In genomic region chr4:20992002-20992401, GRCh38 we compare ENCODE assay signal across 21 cellular contexts.
"Had no signal": no experiment of that assay in that cellular context is flagged by ENCODE, and none has a peak within 500 bp of the region (broad histone marks: within the 10 kb centered on the region; RNA-seq: fewer than 3 reads in every experiment).

No MANE protein-coding gene starts in this region.

- H3K27ac ChIP-seq: dorsolateral prefrontal cortex, left ventricle myocardium inferior, ovary, psoas muscle, right lobe of liver, suprapubic skin, VCaP had no signal

- H3K27me3 ChIP-seq: dorsolateral prefrontal cortex, ovary, right lobe of liver, suprapubic skin had no signal

- H3K4me1 ChIP-seq: left ventricle myocardium inferior, psoas muscle, right lobe of liver, suprapubic skin had no signal

- ATAC-seq: activated T-cell treated with anti-CD3 and anti-CD28 coated beads, Interleukin-2, amount 50 U/mL, for 72 hours; psoas muscle; right lobe of liver; stimulated activated naive CD8-positive, alpha-beta T cell treated with anti-CD3 and anti-CD28 coated beads, Interleukin-15, amount 100 ng/mL, for 72 hours had no signal

- H3K36me3 ChIP-seq: left ventricle myocardium inferior, ovary, right lobe of liver, suprapubic skin had no signal

- H3K9me3 ChIP-seq: ovary, psoas muscle, right lobe of liver, suprapubic skin had no signal

- H3K4me3 ChIP-seq: dorsolateral prefrontal cortex, left ventricle myocardium inferior, ovary, psoas muscle, right lobe of liver, suprapubic skin had no signal

- DNase-seq: activated CD4-positive, alpha-beta T cell treated with anti-CD3 and anti-CD28 coated beads, Interleukin-2, amount 50 U/mL, for 1 hour; activated CD4-positive, CD25-positive, alpha-beta regulatory T cell treated with anti-CD3 and anti-CD28 coated beads, Interleukin-2, amount 50 U/mL, for 72 hours; activated CD8-positive, alpha-beta memory T cell treated with anti-CD3 and anti-CD28 coated beads for 24 hours; activated effector memory CD4-positive, alpha-beta T cell treated with anti-CD3 and anti-CD28 coated beads, Interleukin-2, amount 50 U/mL, for 16 hours; activated T-cell treated with anti-CD3 and anti-CD28 coated beads, Interleukin-2, amount 50 U/mL, for 72 hours; amniotic stem cell; dorsolateral prefrontal cortex; foreskin melanocyte; hypothalamus; kidney; left ventricle myocardium inferior; naive B cell; ovary; psoas muscle; right lobe of liver; small intestine; stimulated activated CD4-positive, alpha-beta T cell treated with anti-CD3 and anti-CD28 coated beads, Interleukin-15, amount 100 ng/mL, for 24 hours; stimulated activated CD4-positive, alpha-beta T cell treated with anti-CD3 and anti-CD28 coated beads, Interleukin-4, amount 100 ng/mL, for 1 hour; stimulated activated naive CD8-positive, alpha-beta T cell treated with anti-CD3 and anti-CD28 coated beads, Interleukin-15, amount 100 ng/mL, for 72 hours had no signal
